ENCODE assay signal across 9 cellular contexts in the genomic region with DNA sequence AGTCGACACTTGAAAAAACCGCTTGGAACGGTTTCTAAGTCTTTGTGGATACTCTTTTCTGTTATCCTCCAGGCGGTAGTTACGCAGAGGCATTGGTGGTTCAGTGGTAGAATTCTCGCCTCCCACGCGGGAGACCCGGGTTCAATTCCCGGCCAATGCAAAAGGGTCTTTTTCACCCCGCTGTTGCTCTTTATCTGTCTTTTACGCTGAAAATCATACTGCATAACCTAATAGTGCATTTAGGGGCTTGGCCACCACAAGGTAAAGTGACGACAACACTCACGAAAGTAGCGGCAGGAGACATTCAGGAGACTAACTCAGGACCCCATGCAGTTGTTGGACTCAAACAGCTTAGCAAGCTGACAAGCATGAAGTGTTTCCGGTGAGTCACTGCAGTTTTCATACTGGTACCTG. TPM values are rescaled to one million over a fixed set of nuclear protein-coding genes. Genes with fewer than 3 reads are reported as not detected.
DNase-seq lines count a peak whose midpoint lies in the region; ATAC-seq, FAIRE-seq and TF ChIP-seq lines count a peak whose summit lies in the region.
"Not testable (repeated sequence)": the region's sequence is repeated elsewhere in the genome, so short reads cannot be mapped to it uniquely, and the experiment has no call there.
"Had no signal": no experiment of that assay in that cellular context is flagged by ENCODE, and none has a peak within 500 bp of the region (broad histone marks: within the 10 kb centered on the region; RNA-seq: fewer than 3 reads in every experiment).

No MANE protein-coding gene starts in this region.

- POLR2A ChIA-PET in Panc1 (lab: Charles Lee); activated CD4-positive, alpha-beta T cell treated with anti-CD3 and anti-CD28 coated beads for 36 hours (lab: Charles Lee); HepG2 (lab: Yijun Ruan, JAX): not testable (repeated sequence)

- not testable (repeated sequence) for H3K9me3 Mint-ChIP-seq in activated CD4-positive, alpha-beta T cell treated with anti-CD3 and anti-CD28 coated beads for 36 hours (ENCODE audit: low read depth)

- H3K79me2 ChIP-seq in HepG2 (ENCODE audit: insufficient read depth, low read length) = not testable (repeated sequence)

- not testable (repeated sequence) for TF ChIP-seq RAD21 in HepG2 (CRISPR knock-in tag; IDR thresholded peaks at IDR 0.05)

- FAIRE-seq in HepG2 (lab: Jason Lieb, UNC) = peak; percentile 23

- ATAC-seq in Panc1 (peak; percentile 100), HepG2 (peak; percentile 94)
- ATAC-seq in activated CD4-positive, alpha-beta T cell treated with anti-CD3 and anti-CD28 coated beads for 36 hours = peak; percentile 57
- peak; percentile 85 for ATAC-seq in stimulated activated naive CD8-positive, alpha-beta T cell treated with anti-CD3 and anti-CD28 coated beads, Interleukin-15, Interleukin-2, amounts not matched to agents 100 U/mL and 50 U/mL, for 24 hours

- not testable (repeated sequence) for TF ChIP-seq EP300 in HepG2 (IDR thresholded peaks at IDR 0.05; ENCODE audit: low read depth in 2 of 2, low read length in 2 of 2); HepG2 (CRISPR knock-in tag; IDR thresholded peaks at IDR 0.05; ENCODE audit: borderline replicate concordance)

- in situ Hi-C loops in Panc1 (cut with HindIII; ENCODE audit: low pct_unique_long_range_greater_than_20kb, low sequenced_read_pairs); HepG2 (cut with HindIII; ENCODE audit: extremely low pct_ligation_motif_present, low pct_unique_long_range_greater_than_20kb): not testable (repeated sequence)

- not testable (repeated sequence) for H3K36me3 Mint-ChIP-seq in activated CD4-positive, alpha-beta T cell treated with anti-CD3 and anti-CD28 coated beads for 36 hours (ENCODE audit: low read depth)

- H3K4me3 Mint-ChIP-seq in activated CD4-positive, alpha-beta T cell treated with anti-CD3 and anti-CD28 coated beads for 36 hours = not testable (repeated sequence)

- WGBS in HepG2 (ENCODE audit: low lambda C conversion rate) = 40% methylated on average over 12 of the region's 16 CpGs

- H2AFZ ChIP-seq in HepG2 (ENCODE audit: low read length) = not testable (repeated sequence)

- not testable (repeated sequence) for H3K4me1 Mint-ChIP-seq in activated CD4-positive, alpha-beta T cell treated with anti-CD3 and anti-CD28 coated beads for 36 hours

- not testable (repeated sequence) for H3K9ac ChIP-seq in HepG2 (ENCODE audit: insufficient read depth, low read depth, low read length)

- BruUV-seq in Panc1 (replicated peaks; lab: Mats Ljungman, UMichigan) (TSS peak; percentile 100), HepG2 (replicated peaks; lab: Mats Ljungman, UMichigan) (TSS peak; percentile 99)

- not testable (repeated sequence) for H3K4me2 ChIP-seq in HepG2 (ENCODE audit: low read depth, low read length)

- H4K20me1 ChIP-seq in HepG2 (ENCODE audit: insufficient read depth, low read length) = not testable (repeated sequence)

- not testable (repeated sequence) for H3K4me3 ChIP-seq in Jurkat, Clone E6-1 (ENCODE audit: low read length); epithelial cell of esophagus (ENCODE audit: low read length); HepG2 (replicated peaks in 1 of 3; ENCODE audit: insufficient read depth in 1 of 3, low read depth in 2 of 3, low read length in 3 of 3)
- peak overlapping the region in 1 of 2 experiments; percentile 7; a peak in 2 of 4 replicates for H3K4me3 ChIP-seq in Panc1 (ENCODE audit: low read depth in 2 of 2, low read length in 2 of 2)

- H3K36me3 ChIP-seq in Panc1 (ENCODE audit: control insufficient read depth, insufficient read depth, low read length); HepG2 (replicated peaks in 1 of 2; ENCODE audit: control insufficient read depth in 1 of 2, insufficient read depth in 2 of 2, low read length in 2 of 2): not testable (repeated sequence)

- not testable (repeated sequence) for TF ChIP-seq CTCF in Panc1 (IDR thresholded peaks at IDR 0.05); epithelial cell of esophagus (IDR thresholded peaks at IDR 0.05; ENCODE audit: insufficient read depth, low read depth, low read length, missing control alignments); HepG2 (CRISPR knock-in tag; IDR thresholded peaks at IDR 0.05)

- not testable (repeated sequence) for TF ChIP-seq POLR2A in HepG2 (IDR thresholded peaks at IDR 0.05; ENCODE audit: insufficient read depth in 1 of 2, low read depth in 2 of 2, low read length in 2 of 2)

- not testable (repeated sequence) for H3K27me3 ChIP-seq in Panc1 (ENCODE audit: control insufficient read depth, insufficient read depth, low read length); HepG2 (ENCODE audit: control insufficient read depth in 1 of 2, insufficient read depth in 2 of 2, low read length in 2 of 2)

- not testable (repeated sequence) for H3K27me3 Mint-ChIP-seq in activated CD4-positive, alpha-beta T cell treated with anti-CD3 and anti-CD28 coated beads for 36 hours

- not testable (repeated sequence) for H3K27ac ChIP-seq in Panc1 (ENCODE audit: low read length); HepG2 (ENCODE audit: extremely low read length, insufficient read depth, low read length)

- not testable (repeated sequence) for H3K4me1 ChIP-seq in Panc1 (ENCODE audit: control insufficient read depth, insufficient read depth, low read length); HepG2 (ENCODE audit: insufficient read depth, low read length)

- H3K27ac Mint-ChIP-seq in activated CD4-positive, alpha-beta T cell treated with anti-CD3 and anti-CD28 coated beads for 36 hours = not testable (repeated sequence)

- peak; percentile 33 for DNase-seq in EL
- DNase-seq in Jurkat, Clone E6-1 (ENCODE audit: low read depth, low spot score) = peak; percentile 42
- peak; percentile 85 for DNase-seq in Panc1 (ENCODE audit: low read depth, low spot score)
- DNase-seq in activated CD4-positive, alpha-beta T cell treated with anti-CD3 and anti-CD28 coated beads for 36 hours = peak; percentile 36
- DNase-seq in amniotic epithelial cell (ENCODE audit: low read depth) = peak; percentile 32
- DNase-seq in epithelial cell of esophagus (ENCODE audit: low read depth) = peak; percentile 46
- peak; percentile 43 for DNase-seq in HepG2 (ENCODE audit: low spot score)
- DNase-seq in stimulated activated naive CD8-positive, alpha-beta T cell treated with anti-CD3 and anti-CD28 coated beads, Interleukin-15, Interleukin-2, amounts not matched to agents 100 U/mL and 50 U/mL, for 24 hours = peak; percentile 43

- not testable (repeated sequence) for H3K9me3 ChIP-seq in Panc1 (ENCODE audit: control insufficient read depth, insufficient read depth, low read depth, low read length); HepG2 (ENCODE audit: low read length)

- CTCF ChIA-PET in Panc1 (lab: Charles Lee); activated CD4-positive, alpha-beta T cell treated with anti-CD3 and anti-CD28 coated beads for 36 hours (lab: Charles Lee); HepG2 (lab: Yijun Ruan, JAX; ENCODE audit: low intra/inter-chr PET ratio, low total read pairs): not testable (repeated sequence)

- intact Hi-C loops in Panc1 (cut with micrococcal nuclease; ENCODE audit: unreplicated experiment); activated CD4-positive, alpha-beta T cell treated with anti-CD3 and anti-CD28 coated beads for 36 hours (cut with DNase I, micrococcal nuclease); HepG2 (cut with micrococcal nuclease; ENCODE audit: unreplicated experiment): not testable (repeated sequence)

RNA-seq across cellular contexts. Expression of gene RNU1-2, which starts 33.9 kb away (rescaled TPM):
- polyA plus RNA-seq in Jurkat, Clone E6-1 (2012; ENCODE audit: insufficient read depth, insufficient read length) = not detected
- 1,290 TPM for total RNA-seq in Panc1 (2021; ENCODE audit: unreplicated experiment)
- 2.5 TPM for polyA plus RNA-seq in Panc1 (2012; ENCODE audit: insufficient read length)
- 1,000 to 10,000 TPM; 1,573 to 2,291 TPM for total RNA-seq in activated CD4-positive, alpha-beta T cell treated with anti-CD3 and anti-CD28 coated beads for 36 hours
- 859 and 11,018 TPM in 2 replicates for total RNA-seq in HepG2 (2016; rRNA removed; fragmentation: Illumina TruSeq; extraction: Trizol)
- 16,281 and 17,236 TPM in 2 replicates for total RNA-seq in HepG2 (2016; cell fraction: cytosol; rRNA removed; fragmentation: Illumina TruSeq; extraction: Trizol; ENCODE audit: low read depth)
- total RNA-seq in HepG2 (2016; cell fraction: insoluble cytoplasmic fraction; rRNA removed; fragmentation: Illumina TruSeq; extraction: Trizol) = 1,309 and 10,613 TPM in 2 replicates
- 2,848 and 3,475 TPM in 2 replicates for total RNA-seq in HepG2 (2016; cell fraction: membrane; rRNA removed; fragmentation: Illumina TruSeq; extraction: Trizol)
- total RNA-seq in HepG2 (2016; cell fraction: nucleus; rRNA removed; fragmentation: Illumina TruSeq; extraction: Trizol) = 52,466 and 64,417 TPM in 2 replicates
- polyA plus RNA-seq in HepG2 (2011; rRNA removed) = under 0.01 TPM in 2 replicates
- under 0.01 TPM in 2 replicates for polyA plus RNA-seq in HepG2 (2011; cell fraction: cytosol; rRNA removed)
- under 0.01 TPM in 2 replicates for polyA plus RNA-seq in HepG2 (2011; cell fraction: nucleus; rRNA removed)
- 78.2 TPM in 1 of 2 replicates, not detected in the other for polyA plus RNA-seq in HepG2 (2012)
- polyA plus RNA-seq in HepG2 (2016; cell fraction: cytosol; fragmentation: Illumina TruSeq; extraction: Trizol; ENCODE audit: low read depth) = 27.3 and 44.4 TPM in 2 replicates
- polyA plus RNA-seq in HepG2 (2016; cell fraction: insoluble cytoplasmic fraction; fragmentation: Illumina TruSeq; extraction: Trizol; ENCODE audit: low read depth) = not detected in 2 replicates
- not detected in 2 replicates for polyA plus RNA-seq in HepG2 (2016; cell fraction: membrane; fragmentation: Illumina TruSeq; extraction: Trizol; ENCODE audit: low read depth)
- 32.8 TPM in 1 of 2 replicates, not detected in the other for polyA plus RNA-seq in HepG2 (2016; cell fraction: nucleus; fragmentation: Illumina TruSeq; extraction: Trizol; ENCODE audit: insufficient read depth, low read depth)
- polyA minus RNA-seq in HepG2 (2011; rRNA and poly(A)+ RNA removed; ENCODE audit: low replicate concordance) = 12,820 and 15,604 TPM in 2 replicates
- polyA minus RNA-seq in HepG2 (2011; cell fraction: cytosol; rRNA and poly(A)+ RNA removed) = 90,102 and 105,040 TPM in 2 replicates
- 42,574 and 58,030 TPM in 2 replicates for polyA minus RNA-seq in HepG2 (2011; cell fraction: nucleus; rRNA and poly(A)+ RNA removed)
- polyA plus RNA-seq: aorta had no signal

RNA-seq across cellular contexts. Expression of gene CROCC, which starts 59.9 kb away (rescaled TPM):
- polyA plus RNA-seq in Jurkat, Clone E6-1 (2012; ENCODE audit: insufficient read depth, insufficient read length) = 29.7 TPM
- total RNA-seq in Panc1 (2021; ENCODE audit: unreplicated experiment) = 13.6 TPM
- polyA plus RNA-seq in Panc1 (2012; ENCODE audit: insufficient read length) = 27.4 TPM
- 10 to 100 TPM; 18.4 to 25.7 TPM for total RNA-seq in activated CD4-positive, alpha-beta T cell treated with anti-CD3 and anti-CD28 coated beads for 36 hours
- 2.6 and 7.8 TPM in 2 replicates for total RNA-seq in HepG2 (2016; rRNA removed; fragmentation: Illumina TruSeq; extraction: Trizol)
- total RNA-seq in HepG2 (2016; cell fraction: cytosol; rRNA removed; fragmentation: Illumina TruSeq; extraction: Trizol; ENCODE audit: low read depth) = 3.6 and 4.0 TPM in 2 replicates
- 2.9 and 8.4 TPM in 2 replicates for total RNA-seq in HepG2 (2016; cell fraction: insoluble cytoplasmic fraction; rRNA removed; fragmentation: Illumina TruSeq; extraction: Trizol)
- total RNA-seq in HepG2 (2016; cell fraction: membrane; rRNA removed; fragmentation: Illumina TruSeq; extraction: Trizol) = 2.6 and 3.1 TPM in 2 replicates
- total RNA-seq in HepG2 (2016; cell fraction: nucleus; rRNA removed; fragmentation: Illumina TruSeq; extraction: Trizol) = 8.6 and 11.9 TPM in 2 replicates
- polyA plus RNA-seq in HepG2 (2011; rRNA removed) = 15.5 and 16.6 TPM in 2 replicates
- 3.4 and 5.7 TPM in 2 replicates for polyA plus RNA-seq in HepG2 (2011; cell fraction: cytosol; rRNA removed)
- 81.7 and 94.3 TPM in 2 replicates for polyA plus RNA-seq in HepG2 (2011; cell fraction: nucleus; rRNA removed)
- 6.3 and 6.8 TPM in 2 replicates for polyA plus RNA-seq in HepG2 (2012)
- 0.84 and 0.97 TPM in 2 replicates for polyA plus RNA-seq in HepG2 (2016; cell fraction: cytosol; fragmentation: Illumina TruSeq; extraction: Trizol; ENCODE audit: low read depth)
- polyA plus RNA-seq in HepG2 (2016; cell fraction: insoluble cytoplasmic fraction; fragmentation: Illumina TruSeq; extraction: Trizol; ENCODE audit: low read depth) = 2.3 and 2.7 TPM in 2 replicates
- 1.2 and 1.7 TPM in 2 replicates for polyA plus RNA-seq in HepG2 (2016; cell fraction: membrane; fragmentation: Illumina TruSeq; extraction: Trizol; ENCODE audit: low read depth)
- polyA plus RNA-seq in HepG2 (2016; cell fraction: nucleus; fragmentation: Illumina TruSeq; extraction: Trizol; ENCODE audit: insufficient read depth, low read depth) = 42.1 and 44.2 TPM in 2 replicates
- 18.9 and 23.5 TPM in 2 replicates for polyA minus RNA-seq in HepG2 (2011; rRNA and poly(A)+ RNA removed; ENCODE audit: low replicate concordance)
- 3.0 and 3.3 TPM in 2 replicates for polyA minus RNA-seq in HepG2 (2011; cell fraction: cytosol; rRNA and poly(A)+ RNA removed)
- polyA minus RNA-seq in HepG2 (2011; cell fraction: nucleus; rRNA and poly(A)+ RNA removed) = 22.1 and 23.3 TPM in 2 replicates

Comparison
In these comparisons a context has a peak if more than half of its experiments do, and no peak if none do; other contexts are left out.
1. DNase-seq: peak in every context shown above with its lines; median percentile 85 in Panc1; 46 in epithelial cell of esophagus; 43 in HepG2; 43 in stimulated activated naive CD8-positive, alpha-beta T cell treated with anti-CD3 and anti-CD28 coated beads, Interleukin-15, Interleukin-2, amounts not matched to agents 100 U/mL and 50 U/mL, for 24 hours; 42 in Jurkat, Clone E6-1; 36 in activated CD4-positive, alpha-beta T cell treated with anti-CD3 and anti-CD28 coated beads for 36 hours; 33 in EL; 32 in amniotic epithelial cell.